ENCODE assay signal across 17 cellular contexts in genomic region chr6:37488464-37488863, GRCh38. TPM values are rescaled to one million over a fixed set of nuclear protein-coding genes. Genes with fewer than 3 reads are reported as not detected.
DNase-seq lines count a peak whose midpoint lies in the region; ATAC-seq lines count a peak whose summit lies in the region.
"Had no signal": no experiment of that assay in that cellular context is flagged by ENCODE, and none has a peak within 500 bp of the region (broad histone marks: within the 10 kb centered on the region; RNA-seq: fewer than 3 reads in every experiment).

No MANE protein-coding gene starts in this region.

- intact Hi-C loops in activated T-helper 1 cell treated with anti-CD3 and anti-CD28 coated beads, Interleukin-12 subunit alpha, Interleukin-12 subunit beta, Interleukin-2, Interleukin-4 antibody, amounts not matched to agents 30 ng/mL and 10 ng/mL and 1 ng/mL, durations not matched to agents 14 hours and 24 hours and 36 hours (cut with micrococcal nuclease), result no loop called here

- no peak overlapping the region for H3K4me3 Mint-ChIP-seq in activated T-helper 1 cell treated with anti-CD3 and anti-CD28 coated beads, Interleukin-12 subunit alpha, Interleukin-12 subunit beta, Interleukin-2, Interleukin-4 antibody, amounts not matched to agents 30 ng/mL and 10 ng/mL and 1 ng/mL, durations not matched to agents 14 hours and 24 hours and 36 hours
- H3K4me3 Mint-ChIP-seq in effector memory CD8-positive, alpha-beta T cell, result peak overlapping the region in 1 of 2 donors; percentile 48
- H3K4me3 Mint-ChIP-seq: activated CD8-positive, alpha-beta memory T cell treated with anti-CD3 and anti-CD28 coated beads, Interleukin-2, amount 10 ng/mL, durations not matched to agents 7 days and 5 days had no signal

- H3K9me3 Mint-ChIP-seq in activated T-helper 1 cell treated with anti-CD3 and anti-CD28 coated beads, Interleukin-12 subunit alpha, Interleukin-12 subunit beta, Interleukin-2, Interleukin-4 antibody, amounts not matched to agents 30 ng/mL and 10 ng/mL and 1 ng/mL, durations not matched to agents 14 hours and 24 hours and 36 hours, result no peaks in the 10 kb centered on the region
- no peaks in the 10 kb centered on the region for H3K9me3 Mint-ChIP-seq in effector memory CD8-positive, alpha-beta T cell

- peaks cover 6% of the 10 kb centered on the region for H3K36me3 Mint-ChIP-seq in activated T-helper 1 cell treated with anti-CD3 and anti-CD28 coated beads, Interleukin-12 subunit alpha, Interleukin-12 subunit beta, Interleukin-2, Interleukin-4 antibody, amounts not matched to agents 30 ng/mL and 10 ng/mL and 1 ng/mL, durations not matched to agents 14 hours and 24 hours and 36 hours (ENCODE audit: low read depth)
- H3K36me3 Mint-ChIP-seq in effector memory CD8-positive, alpha-beta T cell (ENCODE audit: insufficient read depth), result peaks cover 37% of the 10 kb centered on the region

- DNase-seq in stimulated activated CD4-positive, alpha-beta T cell treated with anti-CD3 and anti-CD28 coated beads, Interleukin-15, amount 100 ng/mL, for 24 hours, result peak; percentile 60
- DNase-seq in stimulated activated CD4-positive, alpha-beta T cell treated with anti-CD3 and anti-CD28 coated beads, Interleukin-12 subunit alpha, Interleukin-12 subunit beta, amount 100 ng/mL, for 4 hours, result no peak
- DNase-seq in activated T-helper 1 cell treated with anti-CD3 and anti-CD28 coated beads, Interleukin-12 subunit alpha, Interleukin-12 subunit beta, Interleukin-2, Interleukin-4 antibody, amounts not matched to agents 30 ng/mL and 10 ng/mL and 1 ng/mL, durations not matched to agents 14 hours and 24 hours and 36 hours (ENCODE audit: low spot score), result no peak
- no peak for DNase-seq in effector memory CD8-positive, alpha-beta T cell
- DNase-seq in stimulated activated naive CD8-positive, alpha-beta T cell treated with anti-CD3 and anti-CD28 coated beads, Interleukin-15, Interleukin-2, amounts not matched to agents 100 U/mL and 50 U/mL, for 24 hours, result no peak
- DNase-seq in DMS114 treated with DMSO at 0.1 percent for 48 hours (lab: John Stamatoyannopoulos, UW; ENCODE audit: unreplicated experiment), result no peak
- DNase-seq: activated CD8-positive, alpha-beta memory T cell treated with anti-CD3 and anti-CD28 coated beads, Interleukin-2, amount 10 ng/mL, durations not matched to agents 7 days and 5 days; colonic mucosa; GDM1; GOT3; NCI-H1092; NCI-H82; psoas muscle had no signal

- H3K4me1 Mint-ChIP-seq in activated T-helper 1 cell treated with anti-CD3 and anti-CD28 coated beads, Interleukin-12 subunit alpha, Interleukin-12 subunit beta, Interleukin-2, Interleukin-4 antibody, amounts not matched to agents 30 ng/mL and 10 ng/mL and 1 ng/mL, durations not matched to agents 14 hours and 24 hours and 36 hours (ENCODE audit: low read depth), result peaks cover 47% of the 10 kb centered on the region
- H3K4me1 Mint-ChIP-seq in effector memory CD8-positive, alpha-beta T cell (ENCODE audit: low read depth in 2 of 2), result peaks cover 53 to 61% of the 10 kb centered on the region in 2 donors

- peak; percentile 54 for ATAC-seq in effector memory CD8-positive, alpha-beta T cell (replicated peaks)
- peak; percentile 52 for ATAC-seq in stimulated activated naive CD8-positive, alpha-beta T cell treated with anti-CD3 and anti-CD28 coated beads, Interleukin-15, Interleukin-2, amounts not matched to agents 100 U/mL and 50 U/mL, for 24 hours
- ATAC-seq in HG03039 (IDR thresholded peaks at IDR 0.05; ENCODE audit: unreplicated experiment) (no peak), HG03571 (IDR thresholded peaks at IDR 0.05; ENCODE audit: unreplicated experiment) (no peak)
- ATAC-seq: activated CD8-positive, alpha-beta memory T cell treated with anti-CD3 and anti-CD28 coated beads, Interleukin-2, amount 10 ng/mL, durations not matched to agents 7 days and 5 days; gastroesophageal sphincter; K562; psoas muscle had no signal

- peak overlapping the region; percentile 46 for H3K27ac Mint-ChIP-seq in activated T-helper 1 cell treated with anti-CD3 and anti-CD28 coated beads, Interleukin-12 subunit alpha, Interleukin-12 subunit beta, Interleukin-2, Interleukin-4 antibody, amounts not matched to agents 30 ng/mL and 10 ng/mL and 1 ng/mL, durations not matched to agents 14 hours and 24 hours and 36 hours
- peak overlapping the region; percentile 97 to 100 for H3K27ac Mint-ChIP-seq in effector memory CD8-positive, alpha-beta T cell

- no peaks in the 10 kb centered on the region for H3K27me3 Mint-ChIP-seq in activated T-helper 1 cell treated with anti-CD3 and anti-CD28 coated beads, Interleukin-12 subunit alpha, Interleukin-12 subunit beta, Interleukin-2, Interleukin-4 antibody, amounts not matched to agents 30 ng/mL and 10 ng/mL and 1 ng/mL, durations not matched to agents 14 hours and 24 hours and 36 hours (ENCODE audit: insufficient read depth)
- no peaks in the 10 kb centered on the region for H3K27me3 Mint-ChIP-seq in effector memory CD8-positive, alpha-beta T cell
- H3K27me3 Mint-ChIP-seq: activated CD8-positive, alpha-beta memory T cell treated with anti-CD3 and anti-CD28 coated beads, Interleukin-2, amount 10 ng/mL, durations not matched to agents 7 days and 5 days had no signal

RNA-seq across cellular contexts. Expression of gene CCDC167, which starts 11.2 kb away (rescaled TPM):
- 66.6 and 72.4 TPM in 2 replicates for total RNA-seq in activated T-helper 1 cell treated with anti-CD3 and anti-CD28 coated beads, Interleukin-12 subunit alpha, Interleukin-12 subunit beta, Interleukin-2, Interleukin-4 antibody, amounts not matched to agents 30 ng/mL and 10 ng/mL and 1 ng/mL, durations not matched to agents 14 hours and 24 hours and 36 hours

RNA-seq across cellular contexts. Expression of gene CMTR1, which starts 55.4 kb away (rescaled TPM):
- 53.5 and 54.4 TPM in 2 replicates for total RNA-seq in activated T-helper 1 cell treated with anti-CD3 and anti-CD28 coated beads, Interleukin-12 subunit alpha, Interleukin-12 subunit beta, Interleukin-2, Interleukin-4 antibody, amounts not matched to agents 30 ng/mL and 10 ng/mL and 1 ng/mL, durations not matched to agents 14 hours and 24 hours and 36 hours

Comparison
In these comparisons a context has a peak if more than half of its experiments do, and no peak if none do; other contexts are left out.
1. ATAC-seq: peak in effector memory CD8-positive, alpha-beta T cell (single experiment) and stimulated activated naive CD8-positive, alpha-beta T cell treated with anti-CD3 and anti-CD28 coated beads, Interleukin-15, Interleukin-2, amounts not matched to agents 100 U/mL and 50 U/mL, for 24 hours (single experiment); none in HG03039 (single experiment) and HG03571 (single experiment).